In genomic region chr5:43227655-43228054, GRCh38 we compare ENCODE assay signal across 1 cellular context.
A peak's percentile ranks its signal among the peaks of the same experiment; 100 is the strongest.
TF ChIP-seq lines count a peak whose summit lies in the region.

No MANE protein-coding gene starts in this region.

TF ChIP-seq in HepG2, 621 proteins besides CTCF, POLR2A, EP300 and RAD21 (continued from another document):
- TF ChIP-seq ARID3A (IDR thresholded peaks at IDR 0.05; ENCODE audit: low read depth, low read length) (0 out of 2 replicates have a peak, but pooled peaks have one; percentile 17), DMAP1 (CRISPR knock-in tag; IDR thresholded peaks at IDR 0.05) (no peak), ZNF572 (CRISPR knock-in tag; IDR thresholded peaks at IDR 0.05) (no peak), STAG1 (CRISPR knock-in tag; IDR thresholded peaks at IDR 0.05) (peak; percentile 64), ISX (CRISPR knock-in tag; conservative IDR thresholded peaks at IDR 0.05) (no peak), FOXC1 (CRISPR knock-in tag; IDR thresholded peaks at IDR 0.05; ENCODE audit: borderline replicate concordance) (no peak), MTERF4 (CRISPR knock-in tag; IDR thresholded peaks at IDR 0.05) (no peak), FOXO1 (CRISPR knock-in tag; IDR thresholded peaks at IDR 0.05) (no peak), SMC3 (IDR thresholded peaks at IDR 0.05; ENCODE audit: low read length) (peak; percentile 37; the same call in 1 of the 2 replicates), TFDP1 (CRISPR knock-in tag; IDR thresholded peaks at IDR 0.05; ENCODE audit: borderline replicate concordance) (no peak), ZSCAN25 (CRISPR knock-in tag; IDR thresholded peaks at IDR 0.05) (no peak)
